8 cellular contexts compared by ENCODE assay signal in genomic region chr19:11597202-11598102, GRCh38. TPM values are rescaled to one million over a fixed set of nuclear protein-coding genes. Genes with fewer than 3 reads are reported as not detected.
A peak's percentile ranks its signal among the peaks of the same experiment; 100 is the strongest.
DNase-seq lines count a peak whose midpoint lies in the region; ATAC-seq and TF ChIP-seq lines count a peak whose summit lies in the region.

Gene ZNF627, plus strand, starts transcription at chr19:11597483. Its CDS starts 145 bp downstream, at chr19:11597628.

- peaks cover under 1% of the 10 kb centered on the region for H3K36me3 Mint-ChIP-seq in activated T-cell treated with anti-CD3 and anti-CD28 coated beads, Interleukin-2, amount 50 U/mL, for 4 hours (ENCODE audit: insufficient read depth)

- H3K27me3 ChIP-seq in PC-3 (ENCODE audit: low read length) (no peaks in the 10 kb centered on the region), muscle layer of colon (ENCODE audit: control insufficient read depth in 1 of 2, insufficient read depth in 2 of 2, low read length in 2 of 2) (no peaks in the 10 kb centered on the region)

- H3K27me3 Mint-ChIP-seq in activated T-cell treated with anti-CD3 and anti-CD28 coated beads, Interleukin-2, amount 50 U/mL, for 4 hours (ENCODE audit: low read depth): no peaks in the 10 kb centered on the region

- POLR2A ChIA-PET in PC-3 (lab: Charles Lee; ENCODE audit: unreplicated experiment): interaction anchor here (0.5 kb wide), 1 partner anchor 565 kb away, joined by 3 read pairs; the partner anchor contains the start of gene ZNF136

- H3K36me3 ChIP-seq in PC-3 (ENCODE audit: low read depth, low read length) (no peaks in the 10 kb centered on the region), muscle layer of colon (ENCODE audit: insufficient read depth, low read length) (peaks cover 9% of the 10 kb centered on the region)

- H3K4me1 Mint-ChIP-seq in activated T-cell treated with anti-CD3 and anti-CD28 coated beads, Interleukin-2, amount 50 U/mL, for 4 hours (ENCODE audit: low read depth): peaks cover 26% of the 10 kb centered on the region

- CTCF ChIA-PET in PC-3 (lab: Charles Lee): interaction anchor here (0.5 to 0.6 kb wide), 2 partner anchors 842 to 887 kb away, joined by 3 to 4 read pairs; partner anchors contain the start of gene ZNF709

- H3K9me2 ChIP-seq in PC-3 (replicated peaks; ENCODE audit: low read length): no peaks in the 10 kb centered on the region

- peak within 1 kb of the TSS; percentile 68 for H2AFZ ChIP-seq in PC-3 (ENCODE audit: low read length)

- no peaks in the 10 kb centered on the region for H3K9me3 Mint-ChIP-seq in activated T-cell treated with anti-CD3 and anti-CD28 coated beads, Interleukin-2, amount 50 U/mL, for 4 hours

- DNase-seq in DMS53 (lab: John Stamatoyannopoulos, UW) (peak; percentile 99), PC-3 (peak; percentile 99)
- DNase-seq in activated T-cell treated with anti-CD3 and anti-CD28 coated beads, Interleukin-2, amount 50 U/mL, for 4 hours: peak; percentile 95
- peak; percentile 96 for DNase-seq in stimulated activated CD8-positive, alpha-beta memory T cell treated with anti-CD3 and anti-CD28 coated beads, Interleukin-7, amount 100 ng/mL, for 24 hours (ENCODE audit: low read depth)

- peaks cover 49% of the 10 kb centered on the region for H3K79me2 ChIP-seq in PC-3 (ENCODE audit: low read length)

- H3K4me3 ChIP-seq in PC-3 (ENCODE audit: low read length) (peak within 1 kb of the TSS; percentile 79), muscle layer of colon (ENCODE audit: low read depth in 1 of 2, low read length in 2 of 2) (peak within 1 kb of the TSS; percentile 81 to 98)

- H3F3A ChIP-seq in PC-3 (ENCODE audit: low read length, unreplicated experiment): no peaks in the 10 kb centered on the region

- intact Hi-C loops in PC-3 (cut with micrococcal nuclease): loop anchor here (1.0 kb wide), 1 partner anchor 43 kb away; no protein-coding TSS in a partner anchor

- peak within 1 kb of the TSS; percentile 79 for H3K4me2 ChIP-seq in PC-3 (ENCODE audit: low read length)

- H3K9me3 ChIP-seq in PC-3 (ENCODE audit: low read length) (no peaks in the 10 kb centered on the region), muscle layer of colon (ENCODE audit: low read length) (no peaks in the 10 kb centered on the region)

- H3K4me1 ChIP-seq in PC-3 (ENCODE audit: insufficient read depth, low read length) (peaks cover 6% of the 10 kb centered on the region), muscle layer of colon (ENCODE audit: insufficient read depth, low read length) (peaks cover 11% of the 10 kb centered on the region)

- H3K27ac ChIP-seq in PC-3 (ENCODE audit: low read length) (peak within 1 kb of the TSS; percentile 29), muscle layer of colon (ENCODE audit: low read depth, low read length) (peak within 1 kb of the TSS; percentile 94)

- no peak for TF ChIP-seq CTCF in PC-3 (conservative IDR thresholded peaks at IDR 0.05; ENCODE audit: low read depth, low read length)

- ATAC-seq in GM21576 (IDR thresholded peaks at IDR 0.05; ENCODE audit: unreplicated experiment) (peak; percentile 98), PC-3 (peak; percentile 99), esophagus mucosa (peak; percentile 100)
- peak; percentile 100 for ATAC-seq in activated T-cell treated with anti-CD3 and anti-CD28 coated beads, Interleukin-2, amount 50 U/mL, for 4 hours

- BruUV-seq in PC-3 (replicated peaks; lab: Mats Ljungman, UMichigan): no TSS peak

- peaks cover 9% of the 10 kb centered on the region; the same call in 1 of the 2 replicates for H4K20me1 ChIP-seq in PC-3 (ENCODE audit: low read length)

- H3K4me3 Mint-ChIP-seq in activated T-cell treated with anti-CD3 and anti-CD28 coated beads, Interleukin-2, amount 50 U/mL, for 4 hours: peak within 1 kb of the TSS; percentile 89

- peak within 1 kb of the TSS; percentile 88 for H3K9ac ChIP-seq in PC-3 (ENCODE audit: low read length)
- peak within 1 kb of the TSS; percentile 68 for H3K9ac ChIP-seq in muscle layer of colon (ENCODE audit: low read length)

- TF ChIP-seq RAD21 in Ishikawa (IDR thresholded peaks at IDR 0.05; ENCODE audit: low read depth): no peak

- no peak for TF ChIP-seq EP300 in Ishikawa (IDR thresholded peaks at IDR 0.05; ENCODE audit: borderline replicate concordance)

TF ChIP-seq in Ishikawa, 13 proteins besides CTCF, POLR2A, EP300 and RAD21:
- no peak for TF ChIP-seq NFIC (IDR thresholded peaks at IDR 0.05)
- TF ChIP-seq USF1 (IDR thresholded peaks at IDR 0.05): no peak
- no peak for TF ChIP-seq CEBPB (IDR thresholded peaks at IDR 0.05)
- no peak for TF ChIP-seq FOXM1 (IDR thresholded peaks at IDR 0.05; ENCODE audit: borderline replicate concordance, low read depth)
- 0 out of 2 replicates have a peak, but pooled peaks have one; percentile 33 for TF ChIP-seq MAX (IDR thresholded peaks at IDR 0.05)
- TF ChIP-seq TAF1 (IDR thresholded peaks at IDR 0.05; ENCODE audit: low read depth): peak; percentile 83
- TF ChIP-seq ZBTB7A (IDR thresholded peaks at IDR 0.05; ENCODE audit: low read depth): peak; percentile 89
- no peak; the same call in 1 of the 2 replicates for TF ChIP-seq TCF12 (IDR thresholded peaks at IDR 0.05; ENCODE audit: low read depth)
- peak; percentile 40; the same call in 1 of the 2 replicates for TF ChIP-seq YY1 (IDR thresholded peaks at IDR 0.05; ENCODE audit: low read depth)
- TF ChIP-seq CREB1 (IDR thresholded peaks at IDR 0.05; ENCODE audit: low read depth): peak; percentile 63; the same call in 1 of the 2 replicates
- TF ChIP-seq TEAD4 (IDR thresholded peaks at IDR 0.05): no peak
- no peak for TF ChIP-seq REST (IDR thresholded peaks at IDR 0.05; ENCODE audit: low read depth)
- TF ChIP-seq EGR1 (IDR thresholded peaks at IDR 0.05): peak; percentile 11; the same call in 1 of the 2 replicates

RNA-seq across cellular contexts. Expression of gene ZNF627, which starts in this region (rescaled TPM):
- total RNA-seq in PC-3 (2014; rRNA removed) (8.5 and 14.2 TPM in 2 replicates), esophagus mucosa (4.1 TPM)
- total RNA-seq in activated T-cell treated with anti-CD3 and anti-CD28 coated beads, Interleukin-2, amount 50 U/mL, for 4 hours: 1 to 10 TPM; 2.6 to 3.5 (median 3.4) TPM

Comparison
In these comparisons a context has a peak if more than half of its experiments do, and no peak if none do; other contexts are left out.
1. Peak in every context shown above with its lines: DNase-seq, ATAC-seq, H3K4me3 ChIP-seq and H3K27ac ChIP-seq.